ENCODE assay signal across 1 cellular context in the genomic region with DNA sequence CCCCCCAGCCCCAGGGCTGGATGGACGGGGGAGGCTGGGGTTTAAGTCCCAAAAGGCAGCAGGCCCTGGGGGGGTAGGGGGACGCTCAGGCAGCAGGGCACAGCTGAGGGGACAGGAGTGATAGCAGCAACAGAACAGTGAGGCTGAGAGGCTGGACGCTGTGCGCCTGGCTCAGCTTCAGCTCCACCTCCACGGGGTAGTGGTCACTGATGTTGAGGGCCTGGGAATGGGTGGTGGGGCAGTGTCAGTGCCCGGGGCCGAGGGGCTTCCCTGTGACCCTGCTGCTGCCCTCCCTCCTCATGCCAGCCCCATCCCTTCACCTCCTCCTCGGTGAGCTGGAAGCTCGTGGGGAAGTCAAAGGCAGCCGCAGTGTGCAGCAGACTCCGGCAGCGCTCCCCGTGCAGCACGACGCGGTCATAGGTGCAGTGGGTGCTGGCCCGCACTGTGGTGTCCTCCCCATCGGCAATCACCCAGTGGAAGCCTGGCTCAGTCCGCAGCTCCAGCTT.
TF ChIP-seq lines count a peak whose summit lies in the region.

No MANE protein-coding gene starts in this region.

TF ChIP-seq in HepG2, 621 proteins besides CTCF, POLR2A, EP300 and RAD21:
- no peak for TF ChIP-seq ZNF12 (CRISPR knock-in tag; IDR thresholded peaks at IDR 0.05)
